8 cellular contexts compared by ENCODE assay signal in the genomic region with DNA sequence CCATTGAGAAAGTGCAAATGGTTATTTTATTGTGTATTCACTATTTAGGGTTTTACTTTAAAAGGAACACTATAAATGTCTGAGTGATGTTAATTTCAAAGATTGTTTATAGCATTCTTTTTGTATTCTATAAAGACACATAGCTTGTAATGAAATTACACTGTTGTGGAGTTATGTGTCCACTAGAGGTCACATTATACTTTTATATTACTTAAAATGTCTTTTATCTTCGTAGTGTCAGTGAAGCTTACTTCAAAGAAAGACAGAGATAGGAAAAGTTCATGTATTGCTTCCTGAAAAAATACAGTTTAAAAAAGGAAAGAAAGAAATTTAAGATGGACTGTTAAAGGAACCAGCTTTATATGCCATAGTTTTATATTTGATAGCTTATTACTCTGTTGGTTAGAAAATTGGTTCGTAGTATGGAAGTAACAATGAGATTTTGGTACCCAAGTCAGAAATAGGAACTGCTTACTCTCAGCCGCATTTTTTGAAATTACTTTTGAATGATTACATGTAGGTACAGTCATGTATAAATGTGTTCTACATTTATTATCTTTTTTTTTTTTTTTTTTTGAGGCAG. TPM values are rescaled to one million over a fixed set of nuclear protein-coding genes. Genes with fewer than 3 reads are reported as not detected.
DNase-seq lines count a peak whose midpoint lies in the region; ATAC-seq, FAIRE-seq and TF ChIP-seq lines count a peak whose summit lies in the region.

No MANE protein-coding gene starts in this region.

- no peaks in the 10 kb centered on the region for H3K27me3 ChIP-seq in psoas muscle (ENCODE audit: insufficient read depth in 3 of 3, low read length in 2 of 3)

- no peaks in the 10 kb centered on the region for H3K9me3 ChIP-seq in psoas muscle

- DNase-seq in A172 (ENCODE audit: low spot score) (peak; percentile 33), GM12865 (ENCODE audit: low read depth) (peak; percentile 32), NCI-H774 (lab: John Stamatoyannopoulos, UW) (peak; percentile 19), psoas muscle (no peak)
- no peak for DNase-seq in activated CD4-positive, CD25-positive, alpha-beta regulatory T cell treated with anti-CD3 and anti-CD28 coated beads, Interleukin-2, amount 50 U/mL, for 72 hours
- DNase-seq in activated CD4-positive, CD25-positive, alpha-beta regulatory T cell (lab: John Stamatoyannopoulos, UW): no peak

- H3K36me3 ChIP-seq in psoas muscle (ENCODE audit: insufficient read depth in 1 of 2, low read depth in 1 of 2): no peaks in the 10 kb centered on the region

- intact Hi-C loops in psoas muscle (cut with DNase I): loop anchor here (5.0 to 10.0 kb wide), 2 partner anchors 229 to 437 kb away; no protein-coding TSS in a partner anchor

- FAIRE-seq in endometrium (lab: Jason Lieb, UNC): peak; percentile 91

- ATAC-seq in psoas muscle: no peak
- no peak for ATAC-seq in HG02759 (IDR thresholded peaks at IDR 0.05; ENCODE audit: unreplicated experiment)

- peaks cover 4% of the 10 kb centered on the region for H3K4me1 ChIP-seq in psoas muscle

- TF ChIP-seq CTCF in GM12865 (IDR thresholded peaks at IDR 0.05; ENCODE audit: insufficient read depth, low read depth, low read length, missing control alignments): no peak
- TF ChIP-seq CTCF in psoas muscle (IDR thresholded peaks at IDR 0.05): peak; percentile 49

- H3K4me3 ChIP-seq in GM12865 (ENCODE audit: low read depth, low read length): no peak overlapping the region
- no peak overlapping the region for H3K4me3 ChIP-seq in psoas muscle

- H3K27ac ChIP-seq in psoas muscle: no peak overlapping the region

- WGBS in psoas muscle, 3 donors: 58 to 62% (median 58%) methylated on average over 3 of the region's 3 CpGs

RNA-seq across cellular contexts. Expression of a gene that starts 20.5 kb away (rescaled TPM):
- total RNA-seq in A172 (2014; rRNA removed; shearing (Covaris generic)): 3.7 and 6.8 TPM in 2 replicates
- 1 to 10 TPM; 2.8 to 4.3 (median 3.6) TPM for total RNA-seq in psoas muscle
- polyA plus RNA-seq in psoas muscle: 1 to 10 TPM in 2 of 3 donors, under 1 TPM in 1; 0.52 to 1.6 (median 1.4) TPM

RNA-seq across cellular contexts. Expression of a gene that starts 20.8 kb away (rescaled TPM):
- total RNA-seq in A172 (2014; rRNA removed; shearing (Covaris generic)): 0.43 and 0.67 TPM in 2 replicates
- 1 to 10 TPM in 2 of 4 donors, under 1 TPM in 2; 0.90 to 2.4 (median 1.6) TPM for total RNA-seq in psoas muscle
- 1 to 10 TPM in 1 of 3 donors, under 1 TPM in 2; 0.57 to 4.3 (median 0.87) TPM for polyA plus RNA-seq in psoas muscle

Comparison
In these comparisons a context has a peak if more than half of its experiments do, and no peak if none do; other contexts are left out.
1. DNase-seq: peak in A172 (single experiment), GM12865 (single experiment) and NCI-H774 (single experiment); none in psoas muscle (0 of 2), activated CD4-positive, CD25-positive, alpha-beta regulatory T cell treated with anti-CD3 and anti-CD28 coated beads, Interleukin-2, amount 50 U/mL, for 72 hours (single experiment) and activated CD4-positive, CD25-positive, alpha-beta regulatory T cell (0 of 4).